Comparison of ENCODE assay signal across 22 cellular contexts in the genomic region with DNA sequence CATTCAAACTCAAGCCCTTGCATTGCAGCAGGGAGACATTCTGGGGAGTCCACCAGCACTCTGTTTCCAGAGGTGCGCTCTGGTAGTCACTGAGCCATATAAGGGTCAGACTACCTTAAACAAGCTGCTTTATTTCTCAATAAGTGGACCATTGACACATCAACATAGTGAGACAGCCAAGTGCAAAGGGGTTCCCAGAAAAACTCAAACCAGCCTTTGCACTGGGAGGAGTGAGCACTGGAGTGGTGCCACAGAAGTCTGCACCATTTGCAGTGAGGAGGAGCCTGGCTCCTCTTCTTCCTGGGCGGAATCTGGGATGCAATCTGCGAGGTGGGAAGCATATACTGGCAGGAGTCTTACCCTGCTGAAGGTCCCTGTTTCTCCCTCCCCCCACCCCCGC.
DNase-seq lines count a peak whose midpoint lies in the region; ATAC-seq lines count a peak whose summit lies in the region.
"Had no signal": no experiment of that assay in that cellular context is flagged by ENCODE, and none has a peak within 500 bp of the region (broad histone marks: within the 10 kb centered on the region; RNA-seq: fewer than 3 reads in every experiment).

No MANE protein-coding gene starts in this region.

- H3K4me1 ChIP-seq in Karpas-422 (ENCODE audit: low read length) = no peaks in the 10 kb centered on the region
- H3K4me1 ChIP-seq: A549; BE2C; BLaER1 treated with 17β-estradiol and CSF1 and Interleukin-3, amounts not matched to agents 10 nM and 100 nM had no signal

- no peak overlapping the region for H3K4me2 ChIP-seq in Karpas-422 (ENCODE audit: low read depth, low read length, poor library complexity, severe bottlenecking)
- H3K4me2 ChIP-seq: A549; BLaER1 treated with 17β-estradiol and CSF1 and Interleukin-3, amounts not matched to agents 10 nM and 100 nM; GM23338 had no signal

- intact Hi-C loops in cardiac septum (cut with DNase I) = no loop called here

- no peak overlapping the region for H3K9ac ChIP-seq in Karpas-422 (ENCODE audit: low read length)
- H3K9ac ChIP-seq: BLaER1 treated with 17β-estradiol and CSF1 and Interleukin-3, amounts not matched to agents 10 nM and 100 nM had no signal

- H3K36me3 ChIP-seq in Karpas-422 (ENCODE audit: insufficient read depth, low read length) (no peaks in the 10 kb centered on the region), MG63 (no peaks in the 10 kb centered on the region)
- H3K36me3 ChIP-seq: BE2C; BLaER1 treated with 17β-estradiol and CSF1 and Interleukin-3, amounts not matched to agents 10 nM and 100 nM had no signal

- H4K20me1 ChIP-seq in Karpas-422 (ENCODE audit: insufficient read depth, low read depth, low read length) = no peaks in the 10 kb centered on the region
- H4K20me1 ChIP-seq: BLaER1 treated with 17β-estradiol and CSF1 and Interleukin-3, amounts not matched to agents 10 nM and 100 nM had no signal

- H3K9me3 ChIP-seq in Karpas-422 (ENCODE audit: low read length) (no peaks in the 10 kb centered on the region), MG63 (no peaks in the 10 kb centered on the region)
- H3K9me3 ChIP-seq: A549; BE2C; BLaER1 treated with 17β-estradiol and CSF1 and Interleukin-3, amounts not matched to agents 10 nM and 100 nM had no signal

- no peaks in the 10 kb centered on the region for H3K27me3 ChIP-seq in Karpas-422 (ENCODE audit: low read length)
- H3K27me3 ChIP-seq in MG63 = no peaks in the 10 kb centered on the region
- H3K27me3 ChIP-seq: BE2C; BLaER1 treated with 17β-estradiol and CSF1 and Interleukin-3, amounts not matched to agents 10 nM and 100 nM had no signal

- peak; percentile 96 for ATAC-seq in left lobe of liver
- no peak for ATAC-seq in GM19351 (IDR thresholded peaks at IDR 0.05; ENCODE audit: unreplicated experiment)
- ATAC-seq: A549, GM12878, GM23338, HCT116 had no signal

- H3K4me3 ChIP-seq in Karpas-422 (ENCODE audit: low read length) = no peak overlapping the region
- H3K4me3 ChIP-seq in MG63 = no peak overlapping the region
- H3K4me3 ChIP-seq: A549; BLaER1 treated with 17β-estradiol and CSF1 and Interleukin-3, amounts not matched to agents 10 nM and 100 nM; GM12878; GM23338 had no signal

- no peaks in the 10 kb centered on the region for H3K79me2 ChIP-seq in Karpas-422 (ENCODE audit: low read length)

- H3K9me2 ChIP-seq in Karpas-422 (replicated peaks; ENCODE audit: insufficient read depth, low read length) = no peaks in the 10 kb centered on the region

- H3K27ac ChIP-seq in Karpas-422 (ENCODE audit: low read length) = no peak overlapping the region
- H3K27ac ChIP-seq: A549; BLaER1 treated with 17β-estradiol and CSF1 and Interleukin-3, amounts not matched to agents 10 nM and 100 nM had no signal

- H2AFZ ChIP-seq in Karpas-422 (ENCODE audit: low read length) = no peak overlapping the region
- H2AFZ ChIP-seq: GM23338 had no signal

- DNase-seq in Karpas-422 (peak; percentile 9), left lobe of liver (ENCODE audit: low spot score) (peak; percentile 87), renal cortical epithelial cell (ENCODE audit: low read depth) (peak; percentile 7), cardiac septum (ENCODE audit: low spot score) (no peak), MG63 (no peak)
- DNase-seq: 8988T; ACHN; AML-193; BE2C; CD4-positive, alpha-beta T cell; CD8-positive, alpha-beta memory T cell; DMS 273 treated with DMSO at 0.1 percent for 48 hours; DMS79; EL; GDM1; H9 had no signal

Comparison
In these comparisons a context has a peak if more than half of its experiments do, and no peak if none do; other contexts are left out.
1. DNase-seq: peak in Karpas-422 (single experiment), left lobe of liver (single experiment) and renal cortical epithelial cell (single experiment); none in cardiac septum (single experiment) and MG63 (single experiment).